In the genomic region with DNA sequence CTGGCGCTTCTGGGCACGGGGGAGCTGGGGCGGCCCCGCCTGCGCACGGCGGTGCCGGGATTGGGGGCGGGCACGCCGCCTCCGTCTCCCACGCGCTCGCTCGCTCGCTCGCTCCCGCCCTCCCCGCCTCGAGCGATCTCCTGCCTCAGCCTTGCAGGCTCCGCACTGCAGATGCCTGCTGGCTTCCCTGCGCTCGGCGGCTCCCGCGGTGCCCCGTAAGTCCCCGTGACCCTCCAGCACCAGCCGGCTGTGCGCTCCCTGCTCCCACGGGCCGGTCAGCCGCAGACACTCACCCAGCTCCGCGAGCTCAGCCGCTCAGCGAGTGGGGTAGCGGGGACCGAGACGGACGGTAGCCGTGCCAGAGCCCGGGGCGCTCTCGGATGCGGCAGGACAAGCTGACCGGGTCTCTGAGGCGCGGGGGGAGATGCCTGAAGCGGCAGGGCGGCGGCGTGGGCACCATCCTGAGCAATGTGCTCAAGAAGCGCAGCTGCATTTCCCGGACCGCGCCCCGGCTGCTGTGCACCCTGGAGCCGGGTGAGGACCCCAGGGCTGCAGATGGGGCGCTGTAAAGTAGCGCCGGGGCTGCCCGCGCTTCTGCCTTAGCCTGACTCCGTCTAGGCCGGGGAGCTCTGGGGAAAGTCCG, we compare ENCODE assay signal across 1 cellular context.
A peak's percentile ranks its signal among the peaks of the same experiment; 100 is the strongest.
TF ChIP-seq lines count a peak whose summit lies in the region.

Gene TBC1D30 (plus strand): TSS at position 148 of the 643 bp plus-strand sequence. CDS start 233 bp downstream, at position 381.

TF ChIP-seq in GM12878, 131 proteins besides CTCF, POLR2A, EP300 and RAD21 (continued from another document and continues in another):
- TF ChIP-seq E4F1 (IDR thresholded peaks at IDR 0.05; ENCODE audit: borderline replicate concordance, partially characterized antibody) = no peak
- TF ChIP-seq, protein P1, sequence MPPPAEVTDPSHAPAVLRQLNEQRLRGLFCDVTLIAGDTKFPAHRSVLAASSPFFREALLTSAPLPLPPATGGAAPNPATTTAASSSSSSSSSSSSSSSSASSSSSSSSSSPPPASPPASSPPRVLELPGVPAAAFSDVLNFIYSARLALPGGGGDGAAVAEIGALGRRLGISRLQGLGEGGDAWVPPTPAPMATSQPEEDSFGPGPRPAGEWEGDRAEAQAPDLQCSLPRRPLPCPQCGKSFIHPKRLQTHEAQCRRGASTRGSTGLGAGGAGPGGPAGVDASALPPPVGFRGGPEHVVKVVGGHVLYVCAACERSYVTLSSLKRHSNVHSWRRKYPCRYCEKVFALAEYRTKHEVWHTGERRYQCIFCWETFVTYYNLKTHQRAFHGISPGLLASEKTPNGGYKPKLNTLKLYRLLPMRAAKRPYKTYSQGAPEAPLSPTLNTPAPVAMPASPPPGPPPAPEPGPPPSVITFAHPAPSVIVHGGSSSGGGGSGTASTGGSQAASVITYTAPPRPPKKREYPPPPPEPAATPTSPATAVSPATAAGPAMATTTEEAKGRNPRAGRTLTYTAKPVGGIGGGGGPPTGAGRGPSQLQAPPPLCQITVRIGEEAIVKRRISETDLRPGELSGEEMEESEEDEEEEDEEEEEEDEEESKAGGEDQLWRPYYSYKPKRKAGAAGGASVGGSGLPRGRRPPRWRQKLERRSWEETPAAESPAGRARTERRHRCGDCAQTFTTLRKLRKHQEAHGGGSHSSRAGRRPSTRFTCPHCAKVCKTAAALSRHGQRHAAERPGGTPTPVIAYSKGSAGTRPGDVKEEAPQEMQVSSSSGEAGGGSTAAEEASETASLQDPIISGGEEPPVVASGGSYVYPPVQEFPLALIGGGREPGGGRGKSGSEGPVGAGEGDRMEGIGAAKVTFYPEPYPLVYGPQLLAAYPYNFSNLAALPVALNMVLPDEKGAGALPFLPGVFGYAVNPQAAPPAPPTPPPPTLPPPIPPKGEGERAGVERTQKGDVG (CRISPR knock-in tag; IDR thresholded peaks at IDR 0.05) = no peak
- TF ChIP-seq HDAC6 (IDR thresholded peaks at IDR 0.05; ENCODE audit: unreplicated experiment) = no peak
- no peak for TF ChIP-seq KLF5 (IDR thresholded peaks at IDR 0.05; ENCODE audit: partially characterized antibody)
- no peak for TF ChIP-seq IKZF2 (IDR thresholded peaks at IDR 0.05)
- TF ChIP-seq, protein P2, sequence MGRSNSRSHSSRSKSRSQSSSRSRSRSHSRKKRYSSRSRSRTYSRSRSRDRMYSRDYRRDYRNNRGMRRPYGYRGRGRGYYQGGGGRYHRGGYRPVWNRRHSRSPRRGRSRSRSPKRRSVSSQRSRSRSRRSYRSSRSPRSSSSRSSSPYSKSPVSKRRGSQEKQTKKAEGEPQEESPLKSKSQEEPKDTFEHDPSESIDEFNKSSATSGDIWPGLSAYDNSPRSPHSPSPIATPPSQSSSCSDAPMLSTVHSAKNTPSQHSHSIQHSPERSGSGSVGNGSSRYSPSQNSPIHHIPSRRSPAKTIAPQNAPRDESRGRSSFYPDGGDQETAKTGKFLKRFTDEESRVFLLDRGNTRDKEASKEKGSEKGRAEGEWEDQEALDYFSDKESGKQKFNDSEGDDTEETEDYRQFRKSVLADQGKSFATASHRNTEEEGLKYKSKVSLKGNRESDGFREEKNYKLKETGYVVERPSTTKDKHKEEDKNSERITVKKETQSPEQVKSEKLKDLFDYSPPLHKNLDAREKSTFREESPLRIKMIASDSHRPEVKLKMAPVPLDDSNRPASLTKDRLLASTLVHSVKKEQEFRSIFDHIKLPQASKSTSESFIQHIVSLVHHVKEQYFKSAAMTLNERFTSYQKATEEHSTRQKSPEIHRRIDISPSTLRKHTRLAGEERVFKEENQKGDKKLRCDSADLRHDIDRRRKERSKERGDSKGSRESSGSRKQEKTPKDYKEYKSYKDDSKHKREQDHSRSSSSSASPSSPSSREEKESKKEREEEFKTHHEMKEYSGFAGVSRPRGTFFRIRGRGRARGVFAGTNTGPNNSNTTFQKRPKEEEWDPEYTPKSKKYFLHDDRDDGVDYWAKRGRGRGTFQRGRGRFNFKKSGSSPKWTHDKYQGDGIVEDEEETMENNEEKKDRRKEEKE (IDR thresholded peaks at IDR 0.05) = no peak
- TF ChIP-seq, protein P3, sequence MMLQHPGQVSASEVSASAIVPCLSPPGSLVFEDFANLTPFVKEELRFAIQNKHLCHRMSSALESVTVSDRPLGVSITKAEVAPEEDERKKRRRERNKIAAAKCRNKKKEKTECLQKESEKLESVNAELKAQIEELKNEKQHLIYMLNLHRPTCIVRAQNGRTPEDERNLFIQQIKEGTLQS (IDR thresholded peaks at IDR 0.05; ENCODE audit: borderline replicate concordance, extremely low read depth, low read depth, low read length) = no peak
- TF ChIP-seq ZBTB11 (CRISPR knock-in tag; IDR thresholded peaks at IDR 0.05) = no peak
- TF ChIP-seq POU2F2 (IDR thresholded peaks at IDR 0.05; ENCODE audit: borderline replicate concordance, low read depth, low read length) = no peak
- TF ChIP-seq MEF2B (IDR thresholded peaks at IDR 0.05; ENCODE audit: partially characterized antibody, poor library complexity, severe bottlenecking) = no peak
- peak; percentile 34; the same call in 1 of the 2 replicates for TF ChIP-seq NRF1 (conservative IDR thresholded peaks at IDR 0.05; ENCODE audit: low read depth, low read length)
- TF ChIP-seq EZH2 (IDR thresholded peaks at IDR 0.05; ENCODE audit: borderline replicate concordance, control insufficient read depth, low read depth, low read length) = no peak
- no peak for TF ChIP-seq BRCA1 (IDR thresholded peaks at IDR 0.05; ENCODE audit: low read depth, low read length)
- TF ChIP-seq REST (IDR thresholded peaks at IDR 0.05; ENCODE audit: low read depth, low read length) = 0 out of 2 replicates have a peak, but pooled peaks have one; percentile 30
- TF ChIP-seq STAT3 (IDR thresholded peaks at IDR 0.05; ENCODE audit: low read depth, low read length) = no peak
- TF ChIP-seq TCF7 (IDR thresholded peaks at IDR 0.05; ENCODE audit: borderline replicate concordance) = no peak
- TF ChIP-seq SUPT20H (IDR thresholded peaks at IDR 0.05; ENCODE audit: borderline replicate concordance, control insufficient read depth, low read depth, low read length) = no peak
- no peak for TF ChIP-seq PML (IDR thresholded peaks at IDR 0.05; ENCODE audit: low read length)
- TF ChIP-seq CEBPB (IDR thresholded peaks at IDR 0.05; ENCODE audit: borderline replicate concordance in 1 of 2, low read depth in 2 of 2, low read length in 2 of 2) = no peak
- TF ChIP-seq SREBF1 (IDR thresholded peaks at IDR 0.05; ENCODE audit: low read length) = no peak
- TF ChIP-seq SRF (IDR thresholded peaks at IDR 0.05; ENCODE audit: low read depth in 2 of 2, low read length in 2 of 2) = no peak
- TF ChIP-seq CUX1 (IDR thresholded peaks at IDR 0.05; ENCODE audit: insufficient replicate concordance, low read depth, low read length) = no peak
- TF ChIP-seq TAF1 (IDR thresholded peaks at IDR 0.05; ENCODE audit: borderline replicate concordance, low read depth, low read length) = peak; percentile 14; the same call in 1 of the 2 replicates
- no peak for TF ChIP-seq PAX5 (IDR thresholded peaks at IDR 0.05; ENCODE audit: borderline replicate concordance, low read depth, low read length)
- no peak for TF ChIP-seq NR2C2 (IDR thresholded peaks at IDR 0.05; ENCODE audit: borderline replicate concordance, control insufficient read depth, insufficient read length, low read depth)
- TF ChIP-seq ZNF274 (IDR thresholded peaks at IDR 0.05; ENCODE audit: insufficient read depth, insufficient read length) = no peak
- TF ChIP-seq ZZZ3 (IDR thresholded peaks at IDR 0.05; ENCODE audit: control insufficient read depth, insufficient read length, low read depth) = no peak
- TF ChIP-seq MXI1 (IDR thresholded peaks at IDR 0.05; ENCODE audit: low read depth, low read length) = peak; percentile 25; the same call in 1 of the 2 replicates
- TF ChIP-seq ZNF217 (IDR thresholded peaks at IDR 0.05) = no peak
- no peak for TF ChIP-seq ZBED1 (IDR thresholded peaks at IDR 0.05; ENCODE audit: borderline replicate concordance)
- no peak for TF ChIP-seq KDM1A (IDR thresholded peaks at IDR 0.05; ENCODE audit: borderline replicate concordance)
- no peak for TF ChIP-seq DPF2 (IDR thresholded peaks at IDR 0.05)
